9 cellular contexts compared by ENCODE assay signal in the genomic region with DNA sequence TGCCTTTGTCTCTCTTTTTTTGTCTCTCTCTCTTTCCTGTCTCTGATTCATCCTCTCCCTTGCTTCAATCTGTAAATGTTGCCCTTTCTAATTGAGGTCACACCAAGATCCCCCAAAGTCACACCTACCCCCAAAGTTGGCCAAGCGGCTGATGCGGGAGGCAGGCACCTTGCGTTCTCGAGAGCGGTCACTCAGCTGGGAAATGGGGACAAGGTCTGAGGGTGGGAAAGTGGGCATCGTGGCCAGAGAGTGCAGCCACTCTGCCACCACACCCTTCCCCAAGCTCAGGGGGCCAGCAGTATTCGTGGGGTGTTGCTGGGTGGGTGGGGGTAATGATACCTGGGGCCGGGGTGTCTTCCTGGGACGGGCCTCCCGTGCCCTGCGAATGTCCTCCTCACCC. TPM values are rescaled to one million over a fixed set of nuclear protein-coding genes. Genes with fewer than 3 reads are reported as not detected.
DNase-seq lines count a peak whose midpoint lies in the region; ATAC-seq, FAIRE-seq and TF ChIP-seq lines count a peak whose summit lies in the region.
"Had no signal": no experiment of that assay in that cellular context is flagged by ENCODE, and none has a peak within 500 bp of the region (broad histone marks: within the 10 kb centered on the region; RNA-seq: fewer than 3 reads in every experiment).

No MANE protein-coding gene starts in this region.

- H3K27ac Mint-ChIP-seq in activated T-helper 2 cell treated with anti-CD3 and anti-CD28 coated beads, Interferon-gamma antibody, Interleukin-2, Interleukin-4, amounts not matched to agents 10 μg/mL and 5 μg/mL and 100 μg/mL, durations not matched to agents 14 hours and 24 hours and 36 hours: peak overlapping the region; percentile 44
- peak overlapping the region; percentile 14 for H3K27ac Mint-ChIP-seq in stimulated activated naive CD8-positive, alpha-beta T cell treated with anti-CD3 and anti-CD28 coated beads, Interleukin-15, Interleukin-2, amounts not matched to agents 100 ng/mL and 50 ng/mL, for 24 hours

- peaks cover 31% of the 10 kb centered on the region for H3K36me3 ChIP-seq in HUES48 (ENCODE audit: control insufficient read depth, insufficient read depth, low read length)
- peaks cover 7% of the 10 kb centered on the region in 2 experiments for H3K36me3 ChIP-seq in keratinocyte (ENCODE audit: control insufficient read depth in 2 of 2, extremely low read depth in 1 of 2, insufficient read depth in 2 of 2, low read length in 2 of 2)

- no peak overlapping the region for H3K27ac ChIP-seq in HUES48 (ENCODE audit: low read depth, low read length)
- no peak overlapping the region for H3K27ac ChIP-seq in keratinocyte (ENCODE audit: control insufficient read depth, insufficient read depth, low read length)

- H3K4me1 Mint-ChIP-seq in activated T-helper 2 cell treated with anti-CD3 and anti-CD28 coated beads, Interferon-gamma antibody, Interleukin-2, Interleukin-4, amounts not matched to agents 10 μg/mL and 5 μg/mL and 100 μg/mL, durations not matched to agents 14 hours and 24 hours and 36 hours (ENCODE audit: low read depth): peaks cover 41% of the 10 kb centered on the region
- H3K4me1 Mint-ChIP-seq in stimulated activated naive CD8-positive, alpha-beta T cell treated with anti-CD3 and anti-CD28 coated beads, Interleukin-15, Interleukin-2, amounts not matched to agents 100 ng/mL and 50 ng/mL, for 24 hours (ENCODE audit: low read depth): peaks cover 50% of the 10 kb centered on the region

- H3K36me3 Mint-ChIP-seq in activated T-helper 2 cell treated with anti-CD3 and anti-CD28 coated beads, Interferon-gamma antibody, Interleukin-2, Interleukin-4, amounts not matched to agents 10 μg/mL and 5 μg/mL and 100 μg/mL, durations not matched to agents 14 hours and 24 hours and 36 hours (ENCODE audit: low read depth): peaks cover 31% of the 10 kb centered on the region
- H3K36me3 Mint-ChIP-seq in stimulated activated naive CD8-positive, alpha-beta T cell treated with anti-CD3 and anti-CD28 coated beads, Interleukin-15, Interleukin-2, amounts not matched to agents 100 ng/mL and 50 ng/mL, for 24 hours (ENCODE audit: low read depth): peaks cover 24% of the 10 kb centered on the region

- H4K20me1 ChIP-seq in keratinocyte (ENCODE audit: control insufficient read depth, extremely low read depth, insufficient read depth, low read length): no peaks in the 10 kb centered on the region

- H3K27me3 Mint-ChIP-seq in activated T-helper 2 cell treated with anti-CD3 and anti-CD28 coated beads, Interferon-gamma antibody, Interleukin-2, Interleukin-4, amounts not matched to agents 10 μg/mL and 5 μg/mL and 100 μg/mL, durations not matched to agents 14 hours and 24 hours and 36 hours (ENCODE audit: low read depth): no peaks in the 10 kb centered on the region
- no peaks in the 10 kb centered on the region for H3K27me3 Mint-ChIP-seq in stimulated activated naive CD8-positive, alpha-beta T cell treated with anti-CD3 and anti-CD28 coated beads, Interleukin-15, Interleukin-2, amounts not matched to agents 100 ng/mL and 50 ng/mL, for 24 hours

- ATAC-seq in GM21576 (IDR thresholded peaks at IDR 0.05; ENCODE audit: unreplicated experiment) (no peak), GM18858 (IDR thresholded peaks at IDR 0.05; ENCODE audit: unreplicated experiment) (no peak)
- ATAC-seq: left colon had no signal

- intact Hi-C loops in activated T-helper 2 cell treated with anti-CD3 and anti-CD28 coated beads, Interferon-gamma antibody, Interleukin-2, Interleukin-4, amounts not matched to agents 10 μg/mL and 5 μg/mL and 100 μg/mL, durations not matched to agents 14 hours and 24 hours and 36 hours (cut with micrococcal nuclease): no loop called here

- H3K79me2 ChIP-seq in keratinocyte (ENCODE audit: control insufficient read depth, insufficient read depth, low read length): peaks cover 18% of the 10 kb centered on the region

- H3K4me2 ChIP-seq in keratinocyte (ENCODE audit: control insufficient read depth, extremely low read depth, insufficient read depth, low read depth, low read length): peak overlapping the region; percentile 67

- H2AFZ ChIP-seq in keratinocyte (ENCODE audit: control insufficient read depth, low read length): no peak overlapping the region

- H3K27me3 ChIP-seq in HUES48 (ENCODE audit: control insufficient read depth, insufficient read depth, low read length) (no peaks in the 10 kb centered on the region), keratinocyte (ENCODE audit: control insufficient read depth, extremely low read depth, insufficient read depth, low read length) (no peaks in the 10 kb centered on the region)

- FAIRE-seq in keratinocyte (lab: Jason Lieb, UNC): no peak

- H3K4me3 Mint-ChIP-seq in activated T-helper 2 cell treated with anti-CD3 and anti-CD28 coated beads, Interferon-gamma antibody, Interleukin-2, Interleukin-4, amounts not matched to agents 10 μg/mL and 5 μg/mL and 100 μg/mL, durations not matched to agents 14 hours and 24 hours and 36 hours (ENCODE audit: low read depth): peak overlapping the region; percentile 58
- H3K4me3 Mint-ChIP-seq in stimulated activated naive CD8-positive, alpha-beta T cell treated with anti-CD3 and anti-CD28 coated beads, Interleukin-15, Interleukin-2, amounts not matched to agents 100 ng/mL and 50 ng/mL, for 24 hours: peak overlapping the region; percentile 75

- H3K9me1 ChIP-seq in keratinocyte (ENCODE audit: control insufficient read depth, extremely low read depth, insufficient read depth, low read length): no peaks in the 10 kb centered on the region

- no peak for TF ChIP-seq CTCF in keratinocyte (optimal IDR thresholded peaks at IDR 0.05 in 1 of 3, IDR thresholded peaks at IDR 0.05 in 1 of 3, conservative IDR thresholded peaks at IDR 0.05 in 1 of 3; ENCODE audit: extremely low read depth in 1 of 3, insufficient read depth in 2 of 3, low read length in 3 of 3)

- H3K9ac ChIP-seq in HUES48 (ENCODE audit: low read depth, low read length): no peak overlapping the region
- H3K9ac ChIP-seq in keratinocyte (ENCODE audit: control insufficient read depth, extremely low read depth, insufficient read depth, low read length): peak overlapping the region; percentile 100

- H3K4me3 ChIP-seq in HUES48 (ENCODE audit: low read depth, low read length) (peak overlapping the region; percentile 96; the same call in 1 of the 2 replicates), keratinocyte (ENCODE audit: control insufficient read depth in 2 of 3, extremely low read depth in 1 of 3, insufficient read depth in 2 of 3, low read depth in 1 of 3, low read length in 3 of 3) (peak overlapping the region in 1 of 3 experiments; percentile 53)

- H3K9me3 Mint-ChIP-seq in activated T-helper 2 cell treated with anti-CD3 and anti-CD28 coated beads, Interferon-gamma antibody, Interleukin-2, Interleukin-4, amounts not matched to agents 10 μg/mL and 5 μg/mL and 100 μg/mL, durations not matched to agents 14 hours and 24 hours and 36 hours: no peaks in the 10 kb centered on the region
- no peaks in the 10 kb centered on the region for H3K9me3 Mint-ChIP-seq in stimulated activated naive CD8-positive, alpha-beta T cell treated with anti-CD3 and anti-CD28 coated beads, Interleukin-15, Interleukin-2, amounts not matched to agents 100 ng/mL and 50 ng/mL, for 24 hours

- dilution Hi-C loops in keratinocyte (cut with MboI; ENCODE audit: extremely low pct_ligation_motif_present, low sequenced_read_pairs): no loop called here

- peaks cover 10% of the 10 kb centered on the region for H3K4me1 ChIP-seq in HUES48 (ENCODE audit: control insufficient read depth, insufficient read depth, low read length)
- H3K4me1 ChIP-seq in keratinocyte (ENCODE audit: control insufficient read depth, extremely low read depth, insufficient read depth, low read length): peaks cover 10% of the 10 kb centered on the region

- H3K9me3 ChIP-seq in HUES48 (ENCODE audit: control insufficient read depth, insufficient read depth, low read length) (no peaks in the 10 kb centered on the region), keratinocyte (ENCODE audit: control insufficient read depth, low read depth, low read length) (no peaks in the 10 kb centered on the region)

- DNase-seq in activated T-helper 2 cell treated with anti-CD3 and anti-CD28 coated beads, Interferon-gamma antibody, Interleukin-2, Interleukin-4, amounts not matched to agents 10 μg/mL and 5 μg/mL and 100 μg/mL, durations not matched to agents 14 hours and 24 hours and 36 hours (ENCODE audit: low spot score): no peak
- DNase-seq in keratinocyte (ENCODE audit: low read depth, low spot score) (no peak), epidermal melanocyte (ENCODE audit: insufficient read length, low spot score) (no peak)
- DNase-seq: activated naive CD4-positive, alpha-beta T cell treated with anti-CD3 and anti-CD28 coated beads, Interleukin-2, amount 50 U/mL, for 16 hours; left colon had no signal

RNA-seq across cellular contexts. Expression of a gene that starts 2.7 kb away (rescaled TPM):
- 33.5 and 36.7 TPM in 2 replicates for total RNA-seq in activated T-helper 2 cell treated with anti-CD3 and anti-CD28 coated beads, Interferon-gamma antibody, Interleukin-2, Interleukin-4, amounts not matched to agents 10 μg/mL and 5 μg/mL and 100 μg/mL, durations not matched to agents 14 hours and 24 hours and 36 hours
- polyA plus RNA-seq in keratinocyte: 11.0 to 13.8 TPM (median 13.8 TPM) in 3 replicates
- polyA plus RNA-seq in keratinocyte (2011; ENCODE audit: low read depth): 2.0 TPM
- polyA plus RNA-seq in keratinocyte (2011; cell fraction: cytosol; rRNA removed): 4.9 and 9.7 TPM in 2 replicates
- polyA plus RNA-seq in keratinocyte (2011; cell fraction: nucleus; rRNA removed): 17.3 and 23.2 TPM in 2 replicates
- polyA plus RNA-seq in keratinocyte (2012; ENCODE audit: low replicate concordance): 10.2 and 16.4 TPM in 2 replicates
- polyA minus RNA-seq in keratinocyte: 8.6 to 18.7 TPM (median 10.4 TPM) in 3 replicates
- 11.7 TPM for polyA minus RNA-seq in keratinocyte (2011; cell fraction: cytosol; rRNA and poly(A)+ RNA removed)
- 11.3 and 12.1 TPM in 2 replicates for polyA minus RNA-seq in keratinocyte (2011; cell fraction: nucleus; rRNA and poly(A)+ RNA removed)

RNA-seq across cellular contexts. Expression of a gene that starts 3.0 kb away (rescaled TPM):
- 7.4 and 8.4 TPM in 2 replicates for total RNA-seq in activated T-helper 2 cell treated with anti-CD3 and anti-CD28 coated beads, Interferon-gamma antibody, Interleukin-2, Interleukin-4, amounts not matched to agents 10 μg/mL and 5 μg/mL and 100 μg/mL, durations not matched to agents 14 hours and 24 hours and 36 hours
- 17.0 to 32.6 TPM (median 17.2 TPM) in 3 replicates for polyA plus RNA-seq in keratinocyte
- polyA plus RNA-seq in keratinocyte (2011; ENCODE audit: low read depth): 90.2 TPM
- 14.9 and 18.4 TPM in 2 replicates for polyA plus RNA-seq in keratinocyte (2011; cell fraction: cytosol; rRNA removed)
- polyA plus RNA-seq in keratinocyte (2011; cell fraction: nucleus; rRNA removed): 35.1 and 39.9 TPM in 2 replicates
- 23.3 and 78.9 TPM in 2 replicates for polyA plus RNA-seq in keratinocyte (2012; ENCODE audit: low replicate concordance)
- polyA minus RNA-seq in keratinocyte: 26.8 to 44.5 TPM (median 40.3 TPM) in 3 replicates
- 29.4 TPM for polyA minus RNA-seq in keratinocyte (2011; cell fraction: cytosol; rRNA and poly(A)+ RNA removed)
- polyA minus RNA-seq in keratinocyte (2011; cell fraction: nucleus; rRNA and poly(A)+ RNA removed): 34.6 and 37.9 TPM in 2 replicates

RNA-seq across cellular contexts. Expression of a gene that starts 23.5 kb away (rescaled TPM):
- 18.0 and 27.0 TPM in 2 replicates for total RNA-seq in activated T-helper 2 cell treated with anti-CD3 and anti-CD28 coated beads, Interferon-gamma antibody, Interleukin-2, Interleukin-4, amounts not matched to agents 10 μg/mL and 5 μg/mL and 100 μg/mL, durations not matched to agents 14 hours and 24 hours and 36 hours
- 5.5 to 6.0 TPM (median 5.7 TPM) in 3 replicates for polyA plus RNA-seq in keratinocyte
- 2.1 TPM for polyA plus RNA-seq in keratinocyte (2011; ENCODE audit: low read depth)
- polyA plus RNA-seq in keratinocyte (2011; cell fraction: cytosol; rRNA removed): 2.8 and 6.6 TPM in 2 replicates
- 17.4 and 21.6 TPM in 2 replicates for polyA plus RNA-seq in keratinocyte (2011; cell fraction: nucleus; rRNA removed)
- 5.1 and 6.9 TPM in 2 replicates for polyA plus RNA-seq in keratinocyte (2012; ENCODE audit: low replicate concordance)
- polyA minus RNA-seq in keratinocyte: 7.4 to 12.4 TPM (median 7.8 TPM) in 3 replicates
- 7.7 TPM for polyA minus RNA-seq in keratinocyte (2011; cell fraction: cytosol; rRNA and poly(A)+ RNA removed)
- polyA minus RNA-seq in keratinocyte (2011; cell fraction: nucleus; rRNA and poly(A)+ RNA removed): 6.2 and 12.3 TPM in 2 replicates

RNA-seq across cellular contexts. Expression of a gene that starts 36.3 kb away (rescaled TPM):
- total RNA-seq in activated T-helper 2 cell treated with anti-CD3 and anti-CD28 coated beads, Interferon-gamma antibody, Interleukin-2, Interleukin-4, amounts not matched to agents 10 μg/mL and 5 μg/mL and 100 μg/mL, durations not matched to agents 14 hours and 24 hours and 36 hours: 13.2 and 14.2 TPM in 2 replicates
- 1.4 to 2.8 TPM (median 1.4 TPM) in 3 replicates for polyA plus RNA-seq in keratinocyte
- 1.4 TPM for polyA plus RNA-seq in keratinocyte (2011; ENCODE audit: low read depth)
- 1.8 and 2.4 TPM in 2 replicates for polyA plus RNA-seq in keratinocyte (2011; cell fraction: cytosol; rRNA removed)
- polyA plus RNA-seq in keratinocyte (2011; cell fraction: nucleus; rRNA removed): 5.0 and 6.9 TPM in 2 replicates
- 3.2 and 3.6 TPM in 2 replicates for polyA plus RNA-seq in keratinocyte (2012; ENCODE audit: low replicate concordance)
- 1.1 to 8.8 TPM (median 1.8 TPM) in 3 replicates for polyA minus RNA-seq in keratinocyte
- 2.7 TPM for polyA minus RNA-seq in keratinocyte (2011; cell fraction: cytosol; rRNA and poly(A)+ RNA removed)
- polyA minus RNA-seq in keratinocyte (2011; cell fraction: nucleus; rRNA and poly(A)+ RNA removed): 1.5 and 3.3 TPM in 2 replicates

RNA-seq across cellular contexts. Expression of a gene that starts 37.1 kb away (rescaled TPM):
- 257 and 267 TPM in 2 replicates for total RNA-seq in activated T-helper 2 cell treated with anti-CD3 and anti-CD28 coated beads, Interferon-gamma antibody, Interleukin-2, Interleukin-4, amounts not matched to agents 10 μg/mL and 5 μg/mL and 100 μg/mL, durations not matched to agents 14 hours and 24 hours and 36 hours
- polyA plus RNA-seq in keratinocyte: 54.5 to 129 TPM (median 93.4 TPM) in 3 replicates
- polyA plus RNA-seq in keratinocyte (2011; ENCODE audit: low read depth): 9.3 TPM
- polyA plus RNA-seq in keratinocyte (2011; cell fraction: cytosol; rRNA removed): 83.2 and 87.4 TPM in 2 replicates
- polyA plus RNA-seq in keratinocyte (2011; cell fraction: nucleus; rRNA removed): 62.4 and 70.6 TPM in 2 replicates
- polyA plus RNA-seq in keratinocyte (2012; ENCODE audit: low replicate concordance): 33.5 and 73.1 TPM in 2 replicates
- 94.9 to 233 TPM (median 101 TPM) in 3 replicates for polyA minus RNA-seq in keratinocyte
- polyA minus RNA-seq in keratinocyte (2011; cell fraction: cytosol; rRNA and poly(A)+ RNA removed): 82.5 TPM
- 42.8 and 63.6 TPM in 2 replicates for polyA minus RNA-seq in keratinocyte (2011; cell fraction: nucleus; rRNA and poly(A)+ RNA removed)
